Comparison of ENCODE assay signal across 29 cellular contexts in the genomic region with DNA sequence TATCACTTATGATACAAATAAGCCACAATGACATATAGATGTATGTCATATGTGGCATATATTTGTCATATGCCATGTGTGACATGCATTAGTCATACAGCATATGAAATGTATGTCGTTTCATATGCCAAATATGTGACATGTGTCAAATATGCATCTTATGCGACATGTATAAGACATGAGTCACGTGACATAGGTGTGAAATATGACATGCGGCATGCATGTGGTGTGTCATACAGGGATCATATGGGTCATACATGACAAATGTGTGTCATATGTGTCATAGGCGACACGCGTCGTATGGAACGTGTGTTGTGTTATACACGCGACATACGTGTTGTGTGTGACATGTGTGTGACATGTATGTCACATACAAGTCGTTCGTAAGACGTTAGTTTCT.
"Had no signal": no experiment of that assay in that cellular context is flagged by ENCODE, and none has a peak within 500 bp of the region (broad histone marks: within the 10 kb centered on the region; RNA-seq: fewer than 3 reads in every experiment).

No MANE protein-coding gene starts in this region.

- H3K27ac Mint-ChIP-seq: activated CD8-positive, alpha-beta T cell treated with anti-CD3 and anti-CD28 coated beads, Interleukin-2, amount 10 ng/mL, durations not matched to agents 7 days and 5 days; activated naive CD4-positive, alpha-beta T cell treated with anti-CD3 and anti-CD28 coated beads, Interleukin-2, amount 50 U/mL, for 24 hours; activated T-cell treated with anti-CD3 and anti-CD28 coated beads, Interleukin-2, amount 50 U/mL, for 24 hours; activated T-helper 1 cell treated with anti-CD3 and anti-CD28 coated beads, Interleukin-12 subunit alpha, Interleukin-12 subunit beta, Interleukin-2, Interleukin-4 antibody, amounts not matched to agents 30 ng/mL and 10 ng/mL and 1 ng/mL, durations not matched to agents 14 hours and 24 hours and 36 hours; T-helper 1 cell treated with Interleukin-12 subunit alpha and Interleukin-12 subunit beta and Interleukin-4 antibody, amounts not matched to agents 30 μg/mL and 1 μg/mL, for 36 hours had no signal

- H3K36me3 Mint-ChIP-seq: activated naive CD4-positive, alpha-beta T cell treated with anti-CD3 and anti-CD28 coated beads, Interleukin-2, amount 50 U/mL, for 24 hours had no signal

- H3K4me1 ChIP-seq: body of pancreas, SJCRH30 had no signal

- H3K4me1 Mint-ChIP-seq: activated naive CD4-positive, alpha-beta T cell treated with anti-CD3 and anti-CD28 coated beads, Interleukin-2, amount 50 U/mL, for 24 hours had no signal

- ATAC-seq: activated CD8-positive, alpha-beta T cell treated with anti-CD3 and anti-CD28 coated beads, Interleukin-2, amount 10 ng/mL, durations not matched to agents 7 days and 5 days; body of pancreas; Panc1; WTC11 had no signal

- H3K4me3 ChIP-seq: body of pancreas had no signal

- H3K9ac ChIP-seq: SK-N-SH had no signal

- H3K36me3 ChIP-seq: SJCRH30 had no signal

- H3K27ac ChIP-seq: body of pancreas had no signal

- H3K4me3 Mint-ChIP-seq: activated CD8-positive, alpha-beta T cell treated with anti-CD3 and anti-CD28 coated beads, Interleukin-2, amount 10 ng/mL, durations not matched to agents 7 days and 5 days; activated naive CD4-positive, alpha-beta T cell treated with anti-CD3 and anti-CD28 coated beads, Interleukin-2, amount 50 U/mL, for 24 hours; activated T-cell treated with anti-CD3 and anti-CD28 coated beads, Interleukin-2, amount 50 U/mL, for 24 hours; T-helper 1 cell treated with Interleukin-12 subunit alpha and Interleukin-12 subunit beta and Interleukin-4 antibody, amounts not matched to agents 30 μg/mL and 1 μg/mL, for 36 hours had no signal

- H3K27me3 ChIP-seq: body of pancreas, SJCRH30 had no signal

- DNase-seq: activated CD4-positive, alpha-beta T cell treated with anti-CD3 and anti-CD28 coated beads for 48 hours; activated CD4-positive, alpha-beta T cell treated with anti-CD3 and anti-CD28 coated beads, Interleukin-2, amount 50 U/mL, for 4 hours; activated CD4-positive, CD25-positive, alpha-beta regulatory T cell treated with anti-CD3 and anti-CD28 coated beads, Interleukin-2, amount 50 U/mL, for 72 hours; activated CD8-positive, alpha-beta memory T cell treated with anti-CD3 and anti-CD28 coated beads, Interleukin-2, amount 50 U/mL, for 48 hours; activated CD8-positive, alpha-beta T cell treated with anti-CD3 and anti-CD28 coated beads, Interleukin-2, amount 10 ng/mL, durations not matched to agents 7 days and 5 days; activated effector memory CD4-positive, alpha-beta T cell treated with Interleukin-2 at 50 U/mL for 16 hours; activated naive CD4-positive, alpha-beta T cell; activated T-cell treated with anti-CD3 and anti-CD28 coated beads, Interleukin-2, amount 50 U/mL, for 24 hours; aorta; body of pancreas; central memory CD4-positive, alpha-beta T cell; NCI-H1092; NCI-H1417; NCI-H1694; NCI-H2029; NCI-H2107; NCI-H345; NCI-H510A; NCI-H69; NK-92 treated with Interleukin-12 subunit alpha and Interleukin-12 subunit beta, amount 100 ng/mL, for 24 hours; Right ventricle myocardium superior; SJCRH30; SK-N-SH; SW 1271 had no signal

- H3K9me3 ChIP-seq: body of pancreas, SJCRH30, SK-N-SH had no signal

- H3K4me2 ChIP-seq: SK-N-SH had no signal
